Comparison of ENCODE assay signal across 20 cellular contexts in the genomic region with DNA sequence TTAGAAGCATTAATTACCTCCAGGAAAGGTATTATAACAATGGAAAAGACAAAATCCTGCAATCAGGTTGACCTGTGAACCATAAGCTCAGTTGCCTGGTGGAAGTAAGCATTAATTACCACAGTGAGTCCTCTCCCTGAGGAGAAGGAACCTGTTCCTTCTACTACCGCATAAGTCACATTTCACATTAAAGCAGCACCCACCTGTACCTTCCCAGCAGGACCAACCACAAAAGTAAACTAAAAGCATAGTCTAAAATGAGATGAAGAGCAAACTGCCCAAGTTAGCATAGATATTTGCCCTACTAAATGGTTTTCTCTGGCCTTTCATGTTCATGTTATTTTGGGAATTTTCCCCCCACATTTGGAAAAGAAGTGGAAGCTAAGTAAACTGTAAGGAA.
"Had no signal": no experiment of that assay in that cellular context is flagged by ENCODE, and none has a peak within 500 bp of the region (broad histone marks: within the 10 kb centered on the region; RNA-seq: fewer than 3 reads in every experiment).

No MANE protein-coding gene starts in this region.

- H3K4me3 ChIP-seq: hepatocyte, lung, ovary, skin epidermis, suprapubic skin, vagina had no signal

- ATAC-seq: foreskin keratinocyte; naive thymus-derived CD8-positive, alpha-beta T cell; stimulated activated naive CD8-positive, alpha-beta T cell treated with anti-CD3 and anti-CD28 coated beads, Interleukin-15, amount 100 ng/mL, for 72 hours; WTC11 had no signal

- H3K27me3 ChIP-seq: foreskin keratinocyte, hepatocyte, ovary, suprapubic skin, vagina had no signal

- H3K9me3 ChIP-seq: ovary, suprapubic skin, vagina had no signal

- H3K4me3 Mint-ChIP-seq: activated naive CD8-positive, alpha-beta T cell; dendritic cell treated with granulocyte-macrophage colony-stimulating factor and Interleukin-4, amounts not matched to agents 40 ng/mL and 50 ng/mL, for 4 days; naive thymus-derived CD8-positive, alpha-beta T cell; stimulated activated naive CD8-positive, alpha-beta T cell treated with anti-CD3 and anti-CD28 coated beads, Interleukin-15, amount 100 ng/mL, for 72 hours; WTC11 had no signal

- H3K9me3 Mint-ChIP-seq: activated T-helper 2 cell treated with anti-CD3 and anti-CD28 coated beads, Interferon-gamma antibody, Interleukin-2, Interleukin-4, amounts not matched to agents 10 μg/mL and 5 μg/mL and 100 μg/mL, durations not matched to agents 14 hours and 24 hours and 36 hours; dendritic cell treated with granulocyte-macrophage colony-stimulating factor and Interleukin-4, amounts not matched to agents 40 ng/mL and 50 ng/mL, for 4 days; naive thymus-derived CD8-positive, alpha-beta T cell; stimulated activated naive CD8-positive, alpha-beta T cell treated with anti-CD3 and anti-CD28 coated beads, Interleukin-15, amount 100 ng/mL, for 72 hours; WTC11 had no signal

- H3K4me1 ChIP-seq: foreskin keratinocyte had no signal

- H3K27ac ChIP-seq: foreskin keratinocyte, hepatocyte, ovary, vagina had no signal

- H3K27ac Mint-ChIP-seq: activated naive CD8-positive, alpha-beta T cell; activated T-helper 2 cell treated with anti-CD3 and anti-CD28 coated beads, Interferon-gamma antibody, Interleukin-2, Interleukin-4, amounts not matched to agents 10 μg/mL and 5 μg/mL and 100 μg/mL, durations not matched to agents 14 hours and 24 hours and 36 hours; dendritic cell treated with granulocyte-macrophage colony-stimulating factor and Interleukin-4, amounts not matched to agents 40 ng/mL and 50 ng/mL, for 4 days; naive thymus-derived CD8-positive, alpha-beta T cell; WTC11 had no signal

- DNase-seq: activated naive CD4-positive, alpha-beta T cell; activated T-cell treated with anti-CD3 and anti-CD28 coated beads, Interleukin-2, amount 50 U/mL, for 1 hour; effector memory CD4-positive, alpha-beta T cell; foreskin keratinocyte; naive thymus-derived CD8-positive, alpha-beta T cell; ovary; right cardiac atrium; stimulated activated CD4-positive, alpha-beta T cell treated with anti-CD3 and anti-CD28 coated beads, Interleukin-1b, Interleukin-23, amount 100 ng/mL, for 48 hours; stimulated activated naive CD8-positive, alpha-beta T cell treated with anti-CD3 and anti-CD28 coated beads, Interleukin-15, amount 100 ng/mL, for 72 hours; T-helper 1 cell; trophoblast cell had no signal

- H3K27me3 Mint-ChIP-seq: activated naive CD8-positive, alpha-beta T cell; dendritic cell treated with granulocyte-macrophage colony-stimulating factor and Interleukin-4, amounts not matched to agents 40 ng/mL and 50 ng/mL, for 4 days; naive thymus-derived CD8-positive, alpha-beta T cell; stimulated activated naive CD8-positive, alpha-beta T cell treated with anti-CD3 and anti-CD28 coated beads, Interleukin-15, amount 100 ng/mL, for 72 hours had no signal

- H3K36me3 Mint-ChIP-seq: WTC11 had no signal

- H3K36me3 ChIP-seq: ovary, suprapubic skin, vagina had no signal

- H3K4me1 Mint-ChIP-seq: stimulated activated naive CD8-positive, alpha-beta T cell treated with anti-CD3 and anti-CD28 coated beads, Interleukin-15, amount 100 ng/mL, for 72 hours had no signal
